ENCODE assay signal across 1 cellular context in genomic region chr11:31645747-31646146, GRCh38.
TF ChIP-seq lines count a peak whose summit lies in the region.

No MANE protein-coding gene starts in this region.

TF ChIP-seq in GM23338, 12 proteins besides CTCF, POLR2A, EP300 and RAD21 (continued from another document):
- TF ChIP-seq EZH2phosphoT487 (IDR thresholded peaks at IDR 0.05; ENCODE audit: unreplicated experiment), result no peak
- no peak for TF ChIP-seq ZNF331 (CRISPR knock-in tag; IDR thresholded peaks at IDR 0.05; ENCODE audit: low read depth)
- no peak for TF ChIP-seq REST (IDR thresholded peaks at IDR 0.05; ENCODE audit: unreplicated experiment)
- no peak for TF ChIP-seq NANOG (IDR thresholded peaks at IDR 0.05; ENCODE audit: borderline replicate concordance)
- TF ChIP-seq EZH2 (IDR thresholded peaks at IDR 0.05; ENCODE audit: low read depth, unreplicated experiment), result no peak
- TF ChIP-seq JUNB (IDR thresholded peaks at IDR 0.05; ENCODE audit: unreplicated experiment), result no peak
- no peak for TF ChIP-seq STAT1 (IDR thresholded peaks at IDR 0.05; ENCODE audit: unreplicated experiment)
- TF ChIP-seq CREB1 (CRISPR knock-in tag; IDR thresholded peaks at IDR 0.05; ENCODE audit: low read depth), result no peak
- no peak for TF ChIP-seq ZNF114 (CRISPR knock-in tag; IDR thresholded peaks at IDR 0.05)
- TF ChIP-seq POLR2AphosphoS5 (IDR thresholded peaks at IDR 0.05; ENCODE audit: low read depth), result no peak
- TF ChIP-seq ETS1 (IDR thresholded peaks at IDR 0.05), result no peak
